8 cellular contexts compared by ENCODE assay signal in the genomic region with DNA sequence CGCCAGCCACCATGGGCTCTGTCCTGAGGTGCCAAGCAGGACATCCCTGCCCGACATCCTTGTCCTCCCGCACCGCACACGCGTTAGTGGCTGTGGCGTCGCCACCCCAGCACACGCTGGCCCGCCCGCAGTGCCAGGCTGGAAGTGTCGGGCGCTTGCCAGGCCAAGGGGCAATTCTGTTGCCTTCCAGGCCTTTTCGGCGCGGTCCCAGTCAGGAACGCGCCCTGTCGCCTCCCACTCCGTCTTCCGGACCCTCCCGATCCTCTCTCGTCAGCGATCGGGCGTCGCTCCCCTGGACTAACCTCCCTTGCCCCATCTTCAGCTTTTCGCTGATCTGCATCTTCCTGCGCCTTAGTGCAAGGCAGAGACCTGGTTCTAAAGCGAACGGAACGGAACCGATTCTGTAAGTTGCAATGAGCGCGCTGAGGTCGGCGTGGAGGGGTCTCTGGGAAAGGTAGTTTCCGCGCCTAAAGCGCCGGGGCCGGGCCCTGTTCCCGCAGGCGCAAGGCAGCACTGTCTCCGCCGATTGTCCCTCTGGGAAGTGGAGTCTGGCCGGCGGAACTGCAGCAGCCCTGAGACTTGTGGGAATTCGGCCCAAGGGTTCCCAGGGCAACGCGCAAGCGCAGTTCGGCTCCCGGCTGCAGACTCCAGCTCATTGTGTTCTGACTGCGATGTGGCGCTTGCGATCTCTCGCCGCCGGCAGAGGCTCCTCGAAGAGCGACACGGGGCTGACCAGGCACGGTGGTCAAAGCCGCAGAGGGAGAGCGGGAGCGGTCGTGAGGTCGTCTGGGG. TPM values are rescaled to one million over a fixed set of nuclear protein-coding genes. Genes with fewer than 3 reads are reported as not detected.
DNase-seq lines count a peak whose midpoint lies in the region; ATAC-seq and TF ChIP-seq lines count a peak whose summit lies in the region.

A gene (plus strand): TSS at position 630 of the 792 bp plus-strand sequence. CDS start 1,594 bp downstream, outside the sequence.

- no peak within 1 kb of the TSS for H3K4me3 Mint-ChIP-seq in endodermal cell

- no peak within 1 kb of the TSS for H3K9ac ChIP-seq in endodermal cell (ENCODE audit: extremely low read depth, low read length, poor library complexity, severe bottlenecking)

- ATAC-seq in lower lobe of right lung = peak; percentile 93 to 97
- no peak for ATAC-seq in GM21619 (IDR thresholded peaks at IDR 0.05; ENCODE audit: unreplicated experiment)
- ATAC-seq in HG02981 (IDR thresholded peaks at IDR 0.05; ENCODE audit: unreplicated experiment) = no peak

- WGBS in endodermal cell (ENCODE audit: insufficient coverage in 1 of 2, insufficient read length in 1 of 2), 2 experiments = 55 to 60% methylated on average over 27 to 69 of the region's 69 CpGs
- 3 to 4% methylated on average over 32 to 51 of the region's 69 CpGs for WGBS in thyroid gland, 2 donors

- TF ChIP-seq CTCF in endodermal cell (conservative IDR thresholded peaks at IDR 0.05) (no peak), lower lobe of right lung (IDR thresholded peaks at IDR 0.05) (no peak), thyroid gland (IDR thresholded peaks at IDR 0.05) (no peak)

- no peaks in the 10 kb centered on the region for H3K36me3 ChIP-seq in endodermal cell (ENCODE audit: control insufficient read depth, insufficient read depth, low read length)
- H3K36me3 ChIP-seq in lower lobe of right lung = no peaks in the 10 kb centered on the region
- H3K36me3 ChIP-seq in thyroid gland = no peaks in the 10 kb centered on the region

- H3K27ac Mint-ChIP-seq in endodermal cell = no peak within 1 kb of the TSS

- peak in 1 of 2 donors; percentile 43 for TF ChIP-seq POLR2A in thyroid gland (IDR thresholded peaks at IDR 0.05)

- DNase-seq in NCI-H1930 (lab: John Stamatoyannopoulos, UW) (peak; percentile 72 to 87), endodermal cell (no peak), lower lobe of right lung (peak; percentile 89), thyroid gland (peak; percentile 93 to 94), GF-D8 (lab: John Stamatoyannopoulos, UW) (no peak), DMS79 treated with DMSO at 0.1 percent for 48 hours (lab: John Stamatoyannopoulos, UW) (no peak)

- no peaks in the 10 kb centered on the region for H3K4me1 Mint-ChIP-seq in endodermal cell

- intact Hi-C loops in lower lobe of right lung (cut with DNase I) (no loop called here), thyroid gland (cut with DNase I) (no loop called here)

- H3K4me3 ChIP-seq in endodermal cell (ENCODE audit: low read length) (peak within 1 kb of the TSS; percentile 68), lower lobe of right lung (peak within 1 kb of the TSS; percentile 66), thyroid gland (replicated peaks in 1 of 3) (peak within 1 kb of the TSS; percentile 48 to 60 (median 59))

- H3K4me1 ChIP-seq in endodermal cell (ENCODE audit: control insufficient read depth, insufficient read depth, low read length) = no peaks in the 10 kb centered on the region
- no peaks in the 10 kb centered on the region for H3K4me1 ChIP-seq in lower lobe of right lung
- H3K4me1 ChIP-seq in thyroid gland = peaks cover 0 to 7% of the 10 kb centered on the region in 2 donors

- H3K27me3 ChIP-seq in endodermal cell (ENCODE audit: control insufficient read depth, insufficient read depth, low read length, poor library complexity, severe bottlenecking) = no peaks in the 10 kb centered on the region
- H3K27me3 ChIP-seq in lower lobe of right lung (ENCODE audit: low read depth) = no peaks in the 10 kb centered on the region
- H3K27me3 ChIP-seq in thyroid gland = no peaks in the 10 kb centered on the region

- no peak within 1 kb of the TSS for H3K27ac ChIP-seq in endodermal cell (ENCODE audit: low read depth, low read length)
- peak within 1 kb of the TSS; percentile 66 for H3K27ac ChIP-seq in lower lobe of right lung
- peak within 1 kb of the TSS in 2 of 3 donors; percentile 53 to 58 for H3K27ac ChIP-seq in thyroid gland

- no peaks in the 10 kb centered on the region for H3K36me3 Mint-ChIP-seq in endodermal cell (ENCODE audit: low read depth)

- H3K27me3 Mint-ChIP-seq in endodermal cell (ENCODE audit: insufficient read depth) = no peaks in the 10 kb centered on the region

- H3K9me3 ChIP-seq in endodermal cell (ENCODE audit: control insufficient read depth, low read length) = peaks cover 79% of the 10 kb centered on the region
- peaks cover 54% of the 10 kb centered on the region for H3K9me3 ChIP-seq in lower lobe of right lung
- H3K9me3 ChIP-seq in thyroid gland = no peaks in the 10 kb centered on the region

- peaks cover 99% of the 10 kb centered on the region for H3K9me3 Mint-ChIP-seq in endodermal cell

RNA-seq across cellular contexts. Expression of the gene that starts here (rescaled TPM):
- total RNA-seq in endodermal cell (under 1 TPM in 1 of 2 donors, not detected in 1; 0.86 TPM), lower lobe of right lung (2.6 TPM), thyroid gland (1 to 10 TPM; 2.0 to 5.1 (median 4.0) TPM)
- polyA plus RNA-seq in endodermal cell (2013, experiment 1 of 2) = 1.5 TPM
- 1.3 TPM for polyA plus RNA-seq in endodermal cell (2013, experiment 2 of 2)

Comparison
In these comparisons a context has a peak if more than half of its experiments do, and no peak if none do; other contexts are left out.
1. DNase-seq: peak in NCI-H1930 (2 of 2), lower lobe of right lung (single experiment) and thyroid gland (2 of 2); none in endodermal cell (single experiment), GF-D8 (single experiment) and DMS79 treated with DMSO at 0.1 percent for 48 hours (single experiment).
2. ATAC-seq: peak in lower lobe of right lung (2 of 2); none in GM21619 (single experiment) and HG02981 (single experiment).
3. Peak in every context shown above with its lines, with median percentiles within 50 percentile points of each other: H3K4me3 ChIP-seq.